8 cellular contexts compared by ENCODE assay signal in the genomic region with DNA sequence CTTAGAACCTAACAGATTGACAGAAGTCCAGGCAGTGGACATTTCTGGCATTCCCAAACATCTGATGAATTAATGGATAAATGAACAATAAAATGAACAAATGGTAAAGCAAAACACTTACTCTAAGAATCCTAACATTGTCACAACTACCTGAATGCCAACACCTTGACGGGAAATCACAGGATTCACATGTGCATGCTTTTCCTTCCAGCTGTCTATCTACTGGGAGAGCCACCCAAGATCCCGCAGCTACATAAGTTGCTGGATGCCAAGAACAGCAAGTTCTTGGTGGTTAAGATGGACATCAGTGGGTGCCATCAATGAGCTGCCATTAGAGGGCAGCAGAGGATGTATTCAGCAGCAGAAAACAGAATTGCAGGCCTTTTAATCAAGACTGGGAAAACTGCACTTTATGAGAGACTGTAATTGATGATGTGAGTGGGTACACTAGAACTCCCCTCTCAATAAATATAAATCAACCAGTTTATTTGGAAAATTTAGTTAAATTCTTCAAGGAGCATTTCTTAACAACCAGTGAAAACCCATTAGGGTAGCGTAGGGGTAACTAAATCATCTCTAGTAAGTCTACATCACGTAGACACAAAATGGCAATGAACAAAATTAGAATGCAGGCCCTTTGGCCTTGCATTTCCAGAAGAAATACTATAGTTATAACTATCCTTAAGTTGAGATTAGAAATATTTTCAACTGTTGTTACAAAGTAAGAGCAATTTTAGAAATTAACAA. TPM values are rescaled to one million over a fixed set of nuclear protein-coding genes. Genes with fewer than 3 reads are reported as not detected.
DNase-seq lines count a peak whose midpoint lies in the region; ATAC-seq, FAIRE-seq and TF ChIP-seq lines count a peak whose summit lies in the region.

No MANE protein-coding gene starts in this region.

- no peak overlapping the region for H3K4me2 ChIP-seq in A549

- no peaks in the 10 kb centered on the region for H3K36me3 ChIP-seq in lung (ENCODE audit: control insufficient read depth in 2 of 2, insufficient read depth in 2 of 2, low read length in 2 of 2)

- no peak overlapping the region for H3K4me3 ChIP-seq in A549
- H3K4me3 ChIP-seq in dorsolateral prefrontal cortex = no peak overlapping the region
- H3K4me3 ChIP-seq in lung = no peak overlapping the region

- peak; percentile 92 for TF ChIP-seq CTCF in A549 (IDR thresholded peaks at IDR 0.05)
- peak; percentile 57 to 97 (median 90) for TF ChIP-seq CTCF in dorsolateral prefrontal cortex (IDR thresholded peaks at IDR 0.05 in 54 of 56, conservative IDR thresholded peaks at IDR 0.05 in 2 of 56; ENCODE audit: low read depth in 1 of 56, partially characterized antibody in 56 of 56)
- TF ChIP-seq CTCF in lung (IDR thresholded peaks at IDR 0.05; ENCODE audit: control extremely low read depth, extremely low read depth) = peak; percentile 83

- 55% methylated on average over 4 of the region's 4 CpGs for WGBS in A549 (ENCODE audit: missing lambda C conversion rate)
- WGBS in lung, 2 donors = 60 to 74% methylated on average over 4 of the region's 4 CpGs

- H3K4me1 ChIP-seq in A549 = no peaks in the 10 kb centered on the region
- peaks cover 0 to 2% of the 10 kb centered on the region in 2 donors for H3K4me1 ChIP-seq in lung (ENCODE audit: control insufficient read depth in 2 of 2, insufficient read depth in 2 of 2, low read length in 2 of 2)

- peak; percentile 87 to 93 for TF ChIP-seq RAD21 in A549 (conservative IDR thresholded peaks at IDR 0.05 in 1 of 2, IDR thresholded peaks at IDR 0.05 in 1 of 2)

- FAIRE-seq in A549 (lab: Jason Lieb, UNC) = no peak

- H3K27ac ChIP-seq in A549 (no peak overlapping the region), dorsolateral prefrontal cortex (peak overlapping the region in 42 of 59 donors; percentile 1 to 76 (median 35)), lung (ENCODE audit: low read depth in 1 of 2, low read length in 1 of 2) (no peak overlapping the region)

- TF ChIP-seq POLR2A in A549 (IDR thresholded peaks at IDR 0.05; ENCODE audit: low read length) = no peak

- ATAC-seq in A549 = peak; percentile 96
- peak; percentile 92 for ATAC-seq in GM18498 (IDR thresholded peaks at IDR 0.05; ENCODE audit: unreplicated experiment)
- peak; percentile 93 for ATAC-seq in HG02938 (IDR thresholded peaks at IDR 0.05; ENCODE audit: unreplicated experiment)
- peak; percentile 58 for ATAC-seq in lung (ENCODE audit: insufficient read depth, low FRiP score)

- DNase-seq in A549 (ENCODE audit: low read depth in 1 of 2, low spot score in 1 of 2) (peak; percentile 33 to 82), NCI-H2171 treated with DMSO at 0.1 percent for 48 hours (lab: John Stamatoyannopoulos, UW) (peak; percentile 63), dorsolateral prefrontal cortex (peak; percentile 38 to 85 (median 68)), lung (ENCODE audit: low spot score) (peak; percentile 67)
- peak; percentile 34 for DNase-seq in activated CD4-positive, CD25-positive, alpha-beta regulatory T cell treated with anti-CD3 and anti-CD28 coated beads, Interleukin-2, amount 50 U/mL, for 72 hours
- DNase-seq in stimulated activated CD8-positive, alpha-beta memory T cell treated with anti-CD3 and anti-CD28 coated beads, Interleukin-15, amount 100 ng/mL, for 1 hour (ENCODE audit: low read depth) = peak; percentile 10

- H3K27me3 ChIP-seq in dorsolateral prefrontal cortex = no peaks in the 10 kb centered on the region
- H3K27me3 ChIP-seq in lung (ENCODE audit: control insufficient read depth, insufficient read depth) = no peaks in the 10 kb centered on the region

- H3K9me3 ChIP-seq in A549 (no peaks in the 10 kb centered on the region), lung (ENCODE audit: control insufficient read depth in 2 of 2, insufficient read depth in 1 of 2, low read length in 1 of 2) (no peaks in the 10 kb centered on the region)

- CTCF ChIA-PET in A549 (lab: Yijun Ruan, JAX) = interaction anchor here (0.7 to 1.1 kb wide), 9 partner anchors 9 to 559 kb away, joined by 3 to 5 read pairs (median 3); no protein-coding TSS in a partner anchor

- POLR2A ChIA-PET in A549 (lab: Yijun Ruan, JAX) = no interaction called here

- intact Hi-C loops in dorsolateral prefrontal cortex (cut with DNase I) = loop anchor here in 1 of 2 donors (2.0 kb wide), 1 partner anchor 122 kb away; no protein-coding TSS in a partner anchor

- TF ChIP-seq EP300 in A549 (IDR thresholded peaks at IDR 0.05) = no peak

TF ChIP-seq in A549, 52 proteins besides CTCF, POLR2A, EP300 and RAD21:
- TF ChIP-seq FOSB (CRISPR knock-in tag; IDR thresholded peaks at IDR 0.05) = no peak
- peak; percentile 87 for TF ChIP-seq SMC3 (IDR thresholded peaks at IDR 0.05)

RNA-seq across cellular contexts. Expression of a gene that starts 45.6 kb away (rescaled TPM):
- polyA plus RNA-seq in A549 (2011; rRNA removed) = 26.0 and 39.3 TPM in 2 replicates
- polyA plus RNA-seq in A549 (2012; cell fraction: cytosol; rRNA removed) = 5.7 and 6.4 TPM in 2 replicates
- polyA plus RNA-seq in A549 (2012; cell fraction: nucleus; rRNA removed) = 2.7 and 5.7 TPM in 2 replicates
- polyA plus RNA-seq in A549 (2017; fragmentation: RNase III; extraction: RNeasy Plus Mini Kit Qiagen cat#74134 plus additional on column Dnase treatment) = 12.6 to 16.3 TPM (median 12.8 TPM) in 3 replicates
- 17.4 and 18.7 TPM in 2 replicates for polyA minus RNA-seq in A549 (2011; rRNA and poly(A)+ RNA removed)
- total RNA-seq in dorsolateral prefrontal cortex = 100 to 1,000 TPM in 108 of 120 experiments, 10 to 100 TPM in 12; 76.4 to 194 (median 123) TPM
- 10 to 100 TPM; 73.2 to 96.4 TPM for total RNA-seq in lung
- polyA plus RNA-seq in lung = 10 to 100 TPM; 11.2 to 25.3 TPM

Comparison
In these comparisons a context has a peak if more than half of its experiments do, and no peak if none do; other contexts are left out.
1. DNase-seq: peak in every context shown above with its lines; median percentile 68 in dorsolateral prefrontal cortex; 67 in lung; 63 in NCI-H2171 treated with DMSO at 0.1 percent for 48 hours; 58 in A549; 34 in activated CD4-positive, CD25-positive, alpha-beta regulatory T cell treated with anti-CD3 and anti-CD28 coated beads, Interleukin-2, amount 50 U/mL, for 72 hours; 10 in stimulated activated CD8-positive, alpha-beta memory T cell treated with anti-CD3 and anti-CD28 coated beads, Interleukin-15, amount 100 ng/mL, for 1 hour.
2. H3K27ac ChIP-seq: peak in dorsolateral prefrontal cortex (42 of 59); none in A549 (0 of 2) and lung (0 of 2).
3. Peak in every context shown above with its lines, with median percentiles within 50 percentile points of each other: ATAC-seq and CTCF ChIP-seq.